ENCODE assay signal across 10 cellular contexts in genomic region chr6:73566954-73567591, GRCh38. TPM values are rescaled to one million over a fixed set of nuclear protein-coding genes. Genes with fewer than 3 reads are reported as not detected.
DNase-seq lines count a peak whose midpoint lies in the region; ATAC-seq and TF ChIP-seq lines count a peak whose summit lies in the region.
"Had no signal": no experiment of that assay in that cellular context is flagged by ENCODE, and none has a peak within 500 bp of the region (broad histone marks: within the 10 kb centered on the region; RNA-seq: fewer than 3 reads in every experiment).

No MANE protein-coding gene starts in this region.

- no peaks in the 10 kb centered on the region for H3K27me3 Mint-ChIP-seq in activated CD4-positive, alpha-beta memory T cell treated with anti-CD3 and anti-CD28 coated beads for 36 hours

- POLR2A ChIA-PET in activated CD4-positive, alpha-beta memory T cell treated with anti-CD3 and anti-CD28 coated beads for 36 hours (lab: Charles Lee), result interaction anchor here (0.8 kb wide), 1 partner anchor 13 kb away, joined by 4 read pairs; no protein-coding TSS in a partner anchor

- no peak overlapping the region for H3K9ac ChIP-seq in SK-N-MC (ENCODE audit: insufficient read length)

- TF ChIP-seq CTCF in heart left ventricle (IDR thresholded peaks at IDR 0.05), result no peak
- no peak for TF ChIP-seq CTCF in GM10266 (IDR thresholded peaks at IDR 0.05; ENCODE audit: control insufficient read depth, insufficient read depth, low read depth, missing control alignments)

- no peaks in the 10 kb centered on the region for H3K9me3 Mint-ChIP-seq in activated CD4-positive, alpha-beta memory T cell treated with anti-CD3 and anti-CD28 coated beads for 36 hours

- H3K27ac Mint-ChIP-seq in activated CD4-positive, alpha-beta memory T cell treated with anti-CD3 and anti-CD28 coated beads for 36 hours, result no peak overlapping the region

- 58 to 79% (median 69%) methylated on average over 8 of the region's 8 CpGs for WGBS in heart left ventricle, 4 donors

- H3K27ac ChIP-seq in SK-N-MC, result peak overlapping the region; percentile 98
- H3K27ac ChIP-seq in heart left ventricle, result peak overlapping the region; percentile 16 to 86 (median 64)

- CTCF ChIA-PET in activated CD4-positive, alpha-beta memory T cell treated with anti-CD3 and anti-CD28 coated beads for 36 hours (lab: Charles Lee), result no interaction called here

- H3K9me3 ChIP-seq in SK-N-MC (ENCODE audit: low read depth, low read length), result no peaks in the 10 kb centered on the region
- H3K9me3 ChIP-seq in heart left ventricle, result no peaks in the 10 kb centered on the region

- H3K4me3 Mint-ChIP-seq in activated CD4-positive, alpha-beta memory T cell treated with anti-CD3 and anti-CD28 coated beads for 36 hours, result no peak overlapping the region

- no peaks in the 10 kb centered on the region for H3K36me3 Mint-ChIP-seq in activated CD4-positive, alpha-beta memory T cell treated with anti-CD3 and anti-CD28 coated beads for 36 hours

- H3K4me1 Mint-ChIP-seq in activated CD4-positive, alpha-beta memory T cell treated with anti-CD3 and anti-CD28 coated beads for 36 hours (ENCODE audit: low read depth), result no peaks in the 10 kb centered on the region

- TF ChIP-seq POLR2A in heart left ventricle (IDR thresholded peaks at IDR 0.05), result peak in 1 of 2 donors; percentile 33

- H3K4me1 ChIP-seq in heart left ventricle, result peaks cover 0 to 17% (median 4%) of the 10 kb centered on the region in 12 donors

- H3K4me3 ChIP-seq in SK-N-MC (peak overlapping the region; percentile 46), heart left ventricle (no peak overlapping the region)

- no peaks in the 10 kb centered on the region for H3K36me3 ChIP-seq in SK-N-MC (ENCODE audit: insufficient read depth, low read length)
- no peaks in the 10 kb centered on the region for H3K36me3 ChIP-seq in heart left ventricle

- DNase-seq in GF-D8 (lab: John Stamatoyannopoulos, UW) (peak; percentile 38), SK-N-MC (ENCODE audit: low read depth, low spot score) (peak; percentile 86), heart left ventricle (peak in 4 of 5 donors; percentile 62 to 81 (median 72)), renal cortical epithelial cell (ENCODE audit: low read depth) (peak; percentile 91), DMS 273 (lab: John Stamatoyannopoulos, UW; ENCODE audit: unreplicated experiment) (no peak), GM10266 (ENCODE audit: extremely low spot score) (no peak)
- no peak for DNase-seq in activated CD4-positive, alpha-beta memory T cell treated with anti-CD3 and anti-CD28 coated beads for 36 hours
- DNase-seq: foreskin melanocyte, NCI-H2081 had no signal

- no peaks in the 10 kb centered on the region for H3K27me3 ChIP-seq in heart left ventricle

- peak; percentile 27 to 78 (median 60) for ATAC-seq in heart left ventricle
- ATAC-seq in GM21528 (IDR thresholded peaks at IDR 0.05; ENCODE audit: low FRiP score, unreplicated experiment), result no peak

- intact Hi-C loops in heart left ventricle (cut with DNase I), result loop anchor here in 2 of 10 donors (5.0 kb wide), 1 partner anchor 45 kb away; the partner anchor contains the start of gene EEF1A1 (in 2 of the 2)
- intact Hi-C loops in activated CD4-positive, alpha-beta memory T cell treated with anti-CD3 and anti-CD28 coated beads for 36 hours (cut with micrococcal nuclease), result no loop called here

RNA-seq across cellular contexts. Expression of gene EEF1A1, which starts 46.2 kb away (rescaled TPM):
- total RNA-seq in heart left ventricle (1,000 to 10,000 TPM in 8 of 9 donors, 100 to 1,000 TPM in 1; 975 to 3,337 (median 1,528) TPM), renal cortical epithelial cell (25,091 and 26,411 TPM in 2 replicates)
- polyA plus RNA-seq in heart left ventricle, result 1,000 to 10,000 TPM in 1 of 2 donors, 100 to 1,000 TPM in 1; 743 to 4,205 TPM
- total RNA-seq in activated CD4-positive, alpha-beta memory T cell treated with anti-CD3 and anti-CD28 coated beads for 36 hours, result over 10,000 TPM; 16,691 to 17,144 TPM

Comparison
In these comparisons a context has a peak if more than half of its experiments do, and no peak if none do; other contexts are left out.
1. DNase-seq: peak in GF-D8 (single experiment), SK-N-MC (single experiment), heart left ventricle (4 of 5) and renal cortical epithelial cell (single experiment); none in DMS 273 (single experiment), GM10266 (single experiment) and activated CD4-positive, alpha-beta memory T cell treated with anti-CD3 and anti-CD28 coated beads for 36 hours (single experiment).